Comparison of ENCODE assay signal across 9 cellular contexts in genomic region chr14:97077253-97077653, GRCh38.
DNase-seq lines count a peak whose midpoint lies in the region; ATAC-seq and TF ChIP-seq lines count a peak whose summit lies in the region.
"Had no signal": no experiment of that assay in that cellular context is flagged by ENCODE, and none has a peak within 500 bp of the region (broad histone marks: within the 10 kb centered on the region; RNA-seq: fewer than 3 reads in every experiment).

No MANE protein-coding gene starts in this region.

- peak in 1 of 2 donors; percentile 56 for TF ChIP-seq EP300 in tibial nerve (IDR thresholded peaks at IDR 0.05)

- H3K27me3 ChIP-seq in left ventricle myocardium inferior (ENCODE audit: low read depth), result peaks cover 40% of the 10 kb centered on the region
- H3K27me3 ChIP-seq in tibial nerve, result no peaks in the 10 kb centered on the region
- no peaks in the 10 kb centered on the region for H3K27me3 ChIP-seq in HAP-1 (ENCODE audit: low read depth)

- H3K4me3 ChIP-seq in left ventricle myocardium inferior (no peak overlapping the region), tibial nerve (no peak overlapping the region), HAP-1 (no peak overlapping the region)
- H3K4me3 ChIP-seq: thoracic aorta had no signal

- ATAC-seq in activated CD8-positive, alpha-beta memory T cell treated with anti-CD3 and anti-CD28 coated beads, Interleukin-2, amount 10 ng/mL, durations not matched to agents 7 days and 5 days, result peak; percentile 86
- ATAC-seq in HG03139 (IDR thresholded peaks at IDR 0.05; ENCODE audit: unreplicated experiment), result peak; percentile 86

- no peak for TF ChIP-seq CTCF in left ventricle myocardium inferior (IDR thresholded peaks at IDR 0.05; ENCODE audit: borderline replicate concordance)
- no peak for TF ChIP-seq CTCF in tibial nerve (IDR thresholded peaks at IDR 0.05)

- H3K9me3 Mint-ChIP-seq in activated CD8-positive, alpha-beta memory T cell treated with anti-CD3 and anti-CD28 coated beads, Interleukin-2, amount 10 ng/mL, durations not matched to agents 7 days and 5 days (ENCODE audit: low read depth), result peaks cover 6% of the 10 kb centered on the region
- no peaks in the 10 kb centered on the region for H3K9me3 Mint-ChIP-seq in activated naive CD4-positive, alpha-beta T cell treated with anti-CD3 and anti-CD28 coated beads for 36 hours

- peaks cover 9% of the 10 kb centered on the region for H3K36me3 Mint-ChIP-seq in activated CD8-positive, alpha-beta memory T cell treated with anti-CD3 and anti-CD28 coated beads, Interleukin-2, amount 10 ng/mL, durations not matched to agents 7 days and 5 days
- H3K36me3 Mint-ChIP-seq in activated naive CD4-positive, alpha-beta T cell treated with anti-CD3 and anti-CD28 coated beads for 36 hours (ENCODE audit: low read depth), result no peaks in the 10 kb centered on the region

- H3K27ac ChIP-seq in left ventricle myocardium inferior (replicated peaks) (no peak overlapping the region), tibial nerve (no peak overlapping the region)
- H3K27ac ChIP-seq: thoracic aorta had no signal

- H3K4me1 ChIP-seq in left ventricle myocardium inferior (no peaks in the 10 kb centered on the region), tibial nerve (peaks cover 0 to 21% (median 0%) of the 10 kb centered on the region in 4 donors), HAP-1 (no peaks in the 10 kb centered on the region)

- peaks cover 36% of the 10 kb centered on the region for H3K4me1 Mint-ChIP-seq in activated CD8-positive, alpha-beta memory T cell treated with anti-CD3 and anti-CD28 coated beads, Interleukin-2, amount 10 ng/mL, durations not matched to agents 7 days and 5 days
- H3K4me1 Mint-ChIP-seq in activated naive CD4-positive, alpha-beta T cell treated with anti-CD3 and anti-CD28 coated beads for 36 hours (ENCODE audit: low read depth), result peaks cover 18% of the 10 kb centered on the region

- TF ChIP-seq POLR2A in tibial nerve (IDR thresholded peaks at IDR 0.05), result no peak

- peaks cover 13% of the 10 kb centered on the region for H3K27me3 Mint-ChIP-seq in activated CD8-positive, alpha-beta memory T cell treated with anti-CD3 and anti-CD28 coated beads, Interleukin-2, amount 10 ng/mL, durations not matched to agents 7 days and 5 days
- H3K27me3 Mint-ChIP-seq in activated naive CD4-positive, alpha-beta T cell treated with anti-CD3 and anti-CD28 coated beads for 36 hours (ENCODE audit: low read depth), result peaks cover 9% of the 10 kb centered on the region

- peaks cover 4% of the 10 kb centered on the region for H3K9me3 ChIP-seq in left ventricle myocardium inferior (replicated peaks)
- H3K9me3 ChIP-seq in tibial nerve, result peaks cover 0 to 6% (median 0%) of the 10 kb centered on the region in 4 donors
- H3K9me3 ChIP-seq in HAP-1, result no peaks in the 10 kb centered on the region
- H3K9me3 ChIP-seq: thoracic aorta had no signal

- peak overlapping the region; percentile 43 for H3K4me3 Mint-ChIP-seq in activated CD8-positive, alpha-beta memory T cell treated with anti-CD3 and anti-CD28 coated beads, Interleukin-2, amount 10 ng/mL, durations not matched to agents 7 days and 5 days
- H3K4me3 Mint-ChIP-seq in activated naive CD4-positive, alpha-beta T cell treated with anti-CD3 and anti-CD28 coated beads for 36 hours, result no peak overlapping the region

- CTCF ChIA-PET in activated CD8-positive, alpha-beta memory T cell treated with anti-CD3 and anti-CD28 coated beads, Interleukin-2, amount 10 ng/mL, durations not matched to agents 7 days and 5 days (lab: Charles Lee), result interaction anchor here (0.7 kb wide), 1 partner anchor 42 kb away, joined by 3 read pairs; no protein-coding TSS in a partner anchor
- CTCF ChIA-PET in activated naive CD4-positive, alpha-beta T cell treated with anti-CD3 and anti-CD28 coated beads for 36 hours (lab: Charles Lee), result no interaction called here

- in situ Hi-C loops in HAP-1 (cut with MboI; ENCODE audit: low sequenced_read_pairs), result no loop called here

- DNase-seq in activated CD8-positive, alpha-beta memory T cell treated with anti-CD3 and anti-CD28 coated beads, Interleukin-2, amount 10 ng/mL, durations not matched to agents 7 days and 5 days, result peak; percentile 85
- DNase-seq in activated CD8-positive, alpha-beta memory T cell treated with anti-CD3 and anti-CD28 coated beads for 24 hours, result no peak
- DNase-seq in SW480 (ENCODE audit: low spot score) (peak; percentile 22), left ventricle myocardium inferior (peak; percentile 37), tibial nerve (ENCODE audit: low spot score in 2 of 2) (peak; percentile 16 to 41), HAP-1 (ENCODE audit: low spot score in 2 of 2) (no peak)
- DNase-seq in activated naive CD4-positive, alpha-beta T cell treated with anti-CD3 and anti-CD28 coated beads for 36 hours, result no peak

- no peaks in the 10 kb centered on the region for H3K36me3 ChIP-seq in left ventricle myocardium inferior
- H3K36me3 ChIP-seq in tibial nerve, result no peaks in the 10 kb centered on the region
- H3K36me3 ChIP-seq in HAP-1 (replicated peaks), result no peaks in the 10 kb centered on the region
- H3K36me3 ChIP-seq: thoracic aorta had no signal

- intact Hi-C loops in left ventricle myocardium inferior (cut with micrococcal nuclease), result no loop called here
- intact Hi-C loops in activated naive CD4-positive, alpha-beta T cell treated with anti-CD3 and anti-CD28 coated beads for 36 hours (cut with micrococcal nuclease), result no loop called here

- 22 to 28% methylated on average over 8 of the region's 8 CpGs for WGBS in tibial nerve, 2 donors

- H3K27ac Mint-ChIP-seq in activated CD8-positive, alpha-beta memory T cell treated with anti-CD3 and anti-CD28 coated beads, Interleukin-2, amount 10 ng/mL, durations not matched to agents 7 days and 5 days, result peak overlapping the region; percentile 74
- no peak overlapping the region for H3K27ac Mint-ChIP-seq in activated naive CD4-positive, alpha-beta T cell treated with anti-CD3 and anti-CD28 coated beads for 36 hours

Comparison
In these comparisons a context has a peak if more than half of its experiments do, and no peak if none do; other contexts are left out.
1. DNase-seq: peak in activated CD8-positive, alpha-beta memory T cell treated with anti-CD3 and anti-CD28 coated beads, Interleukin-2, amount 10 ng/mL, durations not matched to agents 7 days and 5 days (single experiment), SW480 (single experiment), left ventricle myocardium inferior (single experiment) and tibial nerve (2 of 2); none in activated CD8-positive, alpha-beta memory T cell treated with anti-CD3 and anti-CD28 coated beads for 24 hours (single experiment), HAP-1 (0 of 2) and activated naive CD4-positive, alpha-beta T cell treated with anti-CD3 and anti-CD28 coated beads for 36 hours (single experiment).